In genomic region chr12:64663019-64663418, GRCh38 we compare ENCODE assay signal across 21 cellular contexts. TPM values are rescaled to one million over a fixed set of nuclear protein-coding genes. Genes with fewer than 3 reads are reported as not detected.
DNase-seq lines count a peak whose midpoint lies in the region; ATAC-seq, FAIRE-seq and TF ChIP-seq lines count a peak whose summit lies in the region.
"Had no signal": no experiment of that assay in that cellular context is flagged by ENCODE, and none has a peak within 500 bp of the region (broad histone marks: within the 10 kb centered on the region; RNA-seq: fewer than 3 reads in every experiment).

No MANE protein-coding gene starts in this region.

- peaks cover 65% of the 10 kb centered on the region for H3K79me2 ChIP-seq in K562 (ENCODE audit: control insufficient read depth, insufficient read depth, low read length)

- H3K4me1 Mint-ChIP-seq in activated T-cell treated with anti-CD3 and anti-CD28 coated beads, Interleukin-2, amount 50 U/mL, for 72 hours (ENCODE audit: low read depth): peaks cover 86% of the 10 kb centered on the region
- peaks cover 91% of the 10 kb centered on the region for H3K4me1 Mint-ChIP-seq in activated T-cell treated with anti-CD3 and anti-CD28 coated beads, Interleukin-2, amount 50 U/mL, for 24 hours (ENCODE audit: low read depth)
- peaks cover 56% of the 10 kb centered on the region for H3K4me1 Mint-ChIP-seq in nephron progenitor cell

- no peaks in the 10 kb centered on the region for H3K9me1 ChIP-seq in K562 (ENCODE audit: control insufficient read depth, insufficient read depth, low read length)

- H3K27me3 ChIP-seq in K562 (ENCODE audit: control insufficient read depth in 2 of 2, insufficient read depth in 2 of 2, low read length in 2 of 2): no peaks in the 10 kb centered on the region

- H3K4me2 ChIP-seq in K562 (ENCODE audit: insufficient read depth, low read length): no peak overlapping the region

- H2AFZ ChIP-seq in K562 (ENCODE audit: low read depth, low read length): no peak overlapping the region

- no peaks in the 10 kb centered on the region for H3K36me3 ChIP-seq in K562 (ENCODE audit: control insufficient read depth, insufficient read depth, low read length)

- intact Hi-C loops in K562 (cut with micrococcal nuclease): no loop called here

- peaks cover 2 to 3% of the 10 kb centered on the region in 2 donors for H3K36me3 Mint-ChIP-seq in activated T-cell treated with anti-CD3 and anti-CD28 coated beads, Interleukin-2, amount 50 U/mL, for 72 hours (ENCODE audit: insufficient read depth in 2 of 2)
- peaks cover 22% of the 10 kb centered on the region for H3K36me3 Mint-ChIP-seq in activated T-cell treated with anti-CD3 and anti-CD28 coated beads, Interleukin-2, amount 50 U/mL, for 24 hours (ENCODE audit: low read depth)
- peaks cover 5% of the 10 kb centered on the region for H3K36me3 Mint-ChIP-seq in nephron progenitor cell (ENCODE audit: low read depth)
- H3K36me3 Mint-ChIP-seq: WTC11 had no signal

- POLR2A ChIA-PET in K562 (lab: Yijun Ruan, JAX): no interaction called here

- WGBS in K562 (ENCODE audit: insufficient coverage, low coverage, missing lambda C conversion rate): 92% methylated on average over 6 of the region's 6 CpGs

- TF ChIP-seq POLR2A in K562 (conservative IDR thresholded peaks at IDR 0.05): no peak

- no peaks in the 10 kb centered on the region for H4K20me1 ChIP-seq in K562 (replicated peaks; ENCODE audit: control insufficient read depth, insufficient read depth, low read length)

- no TSS peak for BruUV-seq in K562 (replicated peaks; lab: Mats Ljungman, UMichigan)

- H3K4me3 ChIP-seq in K562: no peak overlapping the region

- TF ChIP-seq EP300 in Ishikawa (IDR thresholded peaks at IDR 0.05; ENCODE audit: borderline replicate concordance): no peak
- no peak for TF ChIP-seq EP300 in K562 (IDR thresholded peaks at IDR 0.05; ENCODE audit: low read length)

- peaks cover 0 to 1% of the 10 kb centered on the region in 2 donors for H3K9me3 Mint-ChIP-seq in activated T-cell treated with anti-CD3 and anti-CD28 coated beads, Interleukin-2, amount 50 U/mL, for 72 hours
- no peaks in the 10 kb centered on the region for H3K9me3 Mint-ChIP-seq in activated T-cell treated with anti-CD3 and anti-CD28 coated beads, Interleukin-2, amount 50 U/mL, for 24 hours
- H3K9me3 Mint-ChIP-seq in nephron progenitor cell: no peaks in the 10 kb centered on the region
- H3K9me3 Mint-ChIP-seq: CD14-positive monocyte, nephron, WTC11 had no signal

- TF ChIP-seq RAD21 in Ishikawa (IDR thresholded peaks at IDR 0.05; ENCODE audit: low read depth): no peak
- TF ChIP-seq RAD21 in K562 (CRISPR knock-in tag; conservative IDR thresholded peaks at IDR 0.05 in 1 of 2, IDR thresholded peaks at IDR 0.05 in 1 of 2): no peak

- no peaks in the 10 kb centered on the region for H3K27me3 Mint-ChIP-seq in activated T-cell treated with anti-CD3 and anti-CD28 coated beads, Interleukin-2, amount 50 U/mL, for 72 hours (ENCODE audit: low read depth)
- no peaks in the 10 kb centered on the region for H3K27me3 Mint-ChIP-seq in activated T-cell treated with anti-CD3 and anti-CD28 coated beads, Interleukin-2, amount 50 U/mL, for 24 hours
- H3K27me3 Mint-ChIP-seq in nephron progenitor cell (ENCODE audit: low read depth, poor library complexity): no peaks in the 10 kb centered on the region

- in situ Hi-C loops in K562 (cut with MboI): no loop called here

- no peak overlapping the region for H3K27ac ChIP-seq in K562 (ENCODE audit: extremely low read depth, low read depth, low read length)

- H3K9ac ChIP-seq in K562 (ENCODE audit: insufficient read depth in 1 of 2, low read depth in 2 of 2, low read length in 2 of 2): no peak overlapping the region

- DNase-seq in activated T-cell treated with anti-CD3 and anti-CD28 coated beads, Interleukin-2, amount 50 U/mL, for 72 hours: no peak
- no peak for DNase-seq in activated T-cell treated with anti-CD3 and anti-CD28 coated beads, Interleukin-2, amount 50 U/mL, for 24 hours
- DNase-seq in K562 (ENCODE audit: extremely low read depth in 1 of 4, low spot score in 3 of 4): no peak
- DNase-seq in nephron progenitor cell: no peak
- DNase-seq in activated CD4-positive, CD25-positive, alpha-beta regulatory T cell (lab: John Stamatoyannopoulos, UW): no peak
- no peak for DNase-seq in NCI-H748 treated with DMSO at 0.1 percent for 48 hours (lab: John Stamatoyannopoulos, UW)
- DNase-seq: foreskin fibroblast; kidney glomerular epithelial cell; mesendoderm; NCI-H2029 treated with DMSO at 0.1 percent for 48 hours; NCI-H510A treated with DMSO at 0.1 percent for 48 hours; Right ventricle myocardium superior; stimulated activated CD4-positive, alpha-beta T cell treated with anti-CD3 and anti-CD28 coated beads, Interleukin-2, amount 100 ng/mL, for 48 hours had no signal

- no peak for TF ChIP-seq CTCF in K562 (IDR thresholded peaks at IDR 0.05 in 2 of 3, conservative IDR thresholded peaks at IDR 0.05 in 1 of 3; ENCODE audit: insufficient read depth in 2 of 3, low read depth in 1 of 3, low read length in 3 of 3)
- no peak for TF ChIP-seq CTCF in nephron progenitor cell (IDR thresholded peaks at IDR 0.05)

- H3K9me3 ChIP-seq in K562 (replicated peaks; ENCODE audit: control insufficient read depth, insufficient read depth, low read depth, low read length): no peaks in the 10 kb centered on the region

- peaks cover 16 to 25% of the 10 kb centered on the region in 2 experiments for H3K4me1 ChIP-seq in K562 (replicated peaks in 1 of 2; ENCODE audit: control insufficient read depth in 2 of 2, insufficient read depth in 2 of 2, low read length in 2 of 2)

- no peak overlapping the region for H3K4me3 Mint-ChIP-seq in activated T-cell treated with anti-CD3 and anti-CD28 coated beads, Interleukin-2, amount 50 U/mL, for 72 hours
- no peak overlapping the region for H3K4me3 Mint-ChIP-seq in activated T-cell treated with anti-CD3 and anti-CD28 coated beads, Interleukin-2, amount 50 U/mL, for 24 hours
- H3K4me3 Mint-ChIP-seq in nephron progenitor cell: no peak overlapping the region
- H3K4me3 Mint-ChIP-seq: CD14-positive monocyte; nephron; T-helper 1 cell treated with Interleukin-12 subunit alpha and Interleukin-12 subunit beta and Interleukin-4 antibody, amounts not matched to agents 30 μg/mL and 1 μg/mL, for 36 hours; WTC11 had no signal

- peak overlapping the region; percentile 43 for H3K27ac Mint-ChIP-seq in activated T-cell treated with anti-CD3 and anti-CD28 coated beads, Interleukin-2, amount 50 U/mL, for 72 hours
- H3K27ac Mint-ChIP-seq in activated T-cell treated with anti-CD3 and anti-CD28 coated beads, Interleukin-2, amount 50 U/mL, for 24 hours: no peak overlapping the region
- peak overlapping the region; percentile 92 for H3K27ac Mint-ChIP-seq in nephron progenitor cell
- H3K27ac Mint-ChIP-seq: T-helper 1 cell treated with Interleukin-12 subunit alpha and Interleukin-12 subunit beta and Interleukin-4 antibody, amounts not matched to agents 30 μg/mL and 1 μg/mL, for 36 hours had no signal

- FAIRE-seq in K562 (lab: Jason Lieb, UNC): no peak
- FAIRE-seq: A204.1, H54 had no signal

- CTCF ChIA-PET in K562 (lab: Yijun Ruan, JAX; ENCODE audit: low intra/inter-chr PET ratio): no interaction called here

- ATAC-seq in activated T-cell treated with anti-CD3 and anti-CD28 coated beads, Interleukin-2, amount 50 U/mL, for 72 hours (replicated peaks in 1 of 2): no peak
- ATAC-seq in K562 (no peak), GM18520 (IDR thresholded peaks at IDR 0.05; ENCODE audit: unreplicated experiment) (no peak)
- ATAC-seq: WTC11 had no signal

TF ChIP-seq in Ishikawa, 13 proteins besides CTCF, POLR2A, EP300 and RAD21:
- TF ChIP-seq CEBPB (IDR thresholded peaks at IDR 0.05) (peak; percentile 65; the same call in 1 of the 2 replicates), TAF1 (IDR thresholded peaks at IDR 0.05; ENCODE audit: low read depth) (no peak), FOXM1 (IDR thresholded peaks at IDR 0.05; ENCODE audit: borderline replicate concordance, low read depth) (no peak)

TF ChIP-seq in K562, 482 proteins besides CTCF, POLR2A, EP300 and RAD21:
- TF ChIP-seq CEBPB (tag; IDR thresholded peaks at IDR 0.05) (0 out of 2 replicates have a peak, but pooled peaks have one; percentile 26), WHSC1 (IDR thresholded peaks at IDR 0.05; ENCODE audit: low read length) (no peak)

RNA-seq across cellular contexts. Expression of gene RASSF3, which starts 52.7 kb away (rescaled TPM):
- total RNA-seq in activated T-cell treated with anti-CD3 and anti-CD28 coated beads, Interleukin-2, amount 50 U/mL, for 72 hours: 10 to 100 TPM; 40.3 to 42.4 TPM
- total RNA-seq in K562 (2011; cell fraction: chromatin; rRNA removed; ENCODE audit: low replicate concordance): 7.4 and 11.3 TPM in 2 replicates
- 6.5 and 7.0 TPM in 2 replicates for total RNA-seq in K562 (2011; cell fraction: nucleolus; rRNA removed)
- 12.8 and 16.6 TPM in 2 replicates for total RNA-seq in K562 (2011; cell fraction: nucleoplasm; rRNA removed)
- total RNA-seq in K562 (2014; rRNA removed) (13.4 and 14.0 TPM in 2 replicates), K562 (2014; rRNA removed; fragmentation: Illumina TruSeq; extraction: Trizol) (20.2 and 23.5 TPM in 2 replicates), K562 (2015; rRNA removed; fragmentation: Illumina TruSeq; extraction: Trizol) (20.9 and 22.4 TPM in 2 replicates), K562 (2021) (35.9 and 39.2 TPM in 2 replicates)
- polyA plus RNA-seq in K562 (2011; rRNA removed) (19.9 and 28.7 TPM in 2 replicates), K562 (2014; fragmentation: Illumina TruSeq; extraction: Trizol) (22.6 and 23.4 TPM in 2 replicates), K562 (2014; fragmentation: Nextera tagmentation; extraction: Ambion mirVana) (1 to 10 TPM; 3.7 to 4.3 TPM), K562 (2014; rRNA removed) (18.9 and 19.1 TPM in 2 replicates)
- polyA plus RNA-seq in K562 (2011; cell fraction: cytosol; rRNA removed): 12.9 and 15.7 TPM in 2 replicates
- 5.6 and 7.4 TPM in 2 replicates for polyA plus RNA-seq in K562 (2011; cell fraction: nucleus; rRNA removed)
- polyA plus RNA-seq in K562 (2012): 13.8 and 16.0 TPM in 2 replicates
- 31.7 and 36.8 TPM in 2 replicates for polyA minus RNA-seq in K562 (2011; rRNA and poly(A)+ RNA removed)
- 15.4 and 26.3 TPM in 2 replicates for polyA minus RNA-seq in K562 (2011; cell fraction: cytosol; rRNA and poly(A)+ RNA removed)
- 2.8 and 6.1 TPM in 2 replicates for polyA minus RNA-seq in K562 (2011; cell fraction: nucleus; rRNA and poly(A)+ RNA removed)
